Comparison of ENCODE assay signal across 2 cellular contexts in genomic region chr10:132559538-132559937, GRCh38.
TF ChIP-seq lines count a peak whose summit lies in the region.

No MANE protein-coding gene starts in this region.

TF ChIP-seq in IMR-90, 13 proteins besides CTCF, POLR2A, EP300 and RAD21:
- TF ChIP-seq USF2 (IDR thresholded peaks at IDR 0.05; ENCODE audit: low read depth, low read length) (no peak), FOS (IDR thresholded peaks at IDR 0.05; ENCODE audit: low read depth, low read length) (no peak), MAFK (IDR thresholded peaks at IDR 0.05; ENCODE audit: low read depth, low read length) (no peak), CEBPB (IDR thresholded peaks at IDR 0.05; ENCODE audit: low read depth, low read length) (no peak), RFX5 (IDR thresholded peaks at IDR 0.05; ENCODE audit: low read depth, low read length) (no peak)

TF ChIP-seq in GM12878, 131 proteins besides CTCF, POLR2A, EP300 and RAD21:
- TF ChIP-seq BCL11A (IDR thresholded peaks at IDR 0.05; ENCODE audit: low read depth, low read length) (no peak), POLR2AphosphoS2 (IDR thresholded peaks at IDR 0.05; ENCODE audit: low read depth, low read length) (no peak), IKZF1 (conservative IDR thresholded peaks at IDR 0.05) (no peak), USF1 (IDR thresholded peaks at IDR 0.05; ENCODE audit: borderline replicate concordance, extremely low read length, insufficient read depth, low read depth, low read length) (no peak), ZNF207 (IDR thresholded peaks at IDR 0.05; ENCODE audit: borderline replicate concordance) (no peak), PBX3 (IDR thresholded peaks at IDR 0.05; ENCODE audit: insufficient replicate concordance, low read depth, low read length) (peak; percentile 39), ESRRA (IDR thresholded peaks at IDR 0.05; ENCODE audit: low read length) (no peak), NFIC (IDR thresholded peaks at IDR 0.05; ENCODE audit: low read depth, low read length) (no peak), PAX5 (IDR thresholded peaks at IDR 0.05; ENCODE audit: borderline replicate concordance, low read depth, low read length) (no peak), RUNX3 (IDR thresholded peaks at IDR 0.05; ENCODE audit: low read length) (no peak), E4F1 (IDR thresholded peaks at IDR 0.05; ENCODE audit: borderline replicate concordance, partially characterized antibody) (no peak), SP1 (IDR thresholded peaks at IDR 0.05; ENCODE audit: low read depth, low read length) (no peak), E2F4 (IDR thresholded peaks at IDR 0.05; ENCODE audit: low read depth, low read length) (no peak), IRF3 (IDR thresholded peaks at IDR 0.05) (no peak), BCL3 (IDR thresholded peaks at IDR 0.05; ENCODE audit: borderline replicate concordance, insufficient read depth, low read depth, low read length, poor library complexity, severe bottlenecking) (peak; percentile 97), DPF2 (IDR thresholded peaks at IDR 0.05) (no peak), CREM (IDR thresholded peaks at IDR 0.05; ENCODE audit: low read depth) (no peak), HSF1 (IDR thresholded peaks at IDR 0.05; ENCODE audit: low read depth, low read length) (no peak), KLF5 (IDR thresholded peaks at IDR 0.05; ENCODE audit: partially characterized antibody) (no peak), ZNF687 (IDR thresholded peaks at IDR 0.05) (no peak), GATAD2B (conservative IDR thresholded peaks at IDR 0.05; ENCODE audit: low read depth) (no peak), TCF3 (IDR thresholded peaks at IDR 0.05; ENCODE audit: borderline replicate concordance, insufficient read depth, low read depth, low read length) (peak; percentile 61; the same call in 1 of the 2 replicates)
